In the genomic region with DNA sequence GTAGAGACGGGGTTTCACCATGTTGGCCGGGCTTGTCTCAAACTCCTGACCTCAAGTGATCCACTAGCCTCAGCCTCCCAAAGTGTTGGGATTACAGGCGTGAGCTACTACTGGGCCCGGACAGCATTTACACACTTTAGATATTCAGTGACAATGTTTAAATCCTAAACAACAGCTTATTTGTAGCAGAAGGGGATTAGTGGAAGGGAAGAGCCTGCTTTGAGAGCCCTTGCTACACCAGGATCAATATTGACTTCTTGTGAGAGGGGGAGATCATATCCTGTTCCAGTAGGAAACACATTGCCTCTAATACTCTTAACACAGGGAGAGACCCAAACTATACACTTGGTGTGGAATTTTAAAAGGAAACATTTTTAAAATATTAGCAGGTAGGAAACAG, we compare ENCODE assay signal across 24 cellular contexts.
"Had no signal": no experiment of that assay in that cellular context is flagged by ENCODE, and none has a peak within 500 bp of the region (broad histone marks: within the 10 kb centered on the region; RNA-seq: fewer than 3 reads in every experiment).

No MANE protein-coding gene starts in this region.

- H3K4me1 ChIP-seq: Peyer's patch had no signal

- FAIRE-seq: astrocyte had no signal

- DNase-seq: activated CD4-positive, alpha-beta memory T cell treated with anti-CD3 and anti-CD28 coated beads for 36 hours; activated CD4-positive, alpha-beta T cell treated with anti-CD3 and anti-CD28 coated beads, Interleukin-2, amount 10 ng/mL, durations not matched to agents 7 days and 5 days; activated CD4-positive, CD25-positive, alpha-beta regulatory T cell; activated CD8-positive, alpha-beta memory T cell treated with anti-CD3 and anti-CD28 coated beads for 24 hours; activated effector memory CD4-positive, alpha-beta T cell treated with anti-CD3 and anti-CD28 coated beads, Interleukin-2, amount 50 U/mL, for 16 hours; activated naive CD4-positive, alpha-beta T cell treated with Interleukin-2 at 50 U/mL for 16 hours; activated T-cell treated with anti-CD3 and anti-CD28 coated beads, Interleukin-2, amount 50 U/mL, for 4 hours; amygdala; MG63; MV-4-11; NCI-H1105; NCI-H1436; NCI-H1694 treated with DMSO at 0.1 percent for 48 hours; NCI-H2081 treated with DMSO at 0.1 percent for 48 hours; NCI-H526 treated with DMSO at 0.1 percent for 48 hours; Peyer's patch; SHP77; T-helper 17 cell; T-helper 9 cell had no signal

- H3K36me3 Mint-ChIP-seq: activated CD4-positive, alpha-beta memory T cell treated with anti-CD3 and anti-CD28 coated beads for 36 hours; activated naive CD8-positive, alpha-beta T cell; brain had no signal

- H3K36me3 ChIP-seq: MG63 had no signal

- H3K9me3 Mint-ChIP-seq: activated CD4-positive, alpha-beta memory T cell treated with anti-CD3 and anti-CD28 coated beads for 36 hours; activated CD4-positive, alpha-beta T cell treated with anti-CD3 and anti-CD28 coated beads, Interleukin-2, amount 10 ng/mL, durations not matched to agents 7 days and 5 days; activated T-cell treated with anti-CD3 and anti-CD28 coated beads, Interleukin-2, amount 50 U/mL, for 4 hours; brain; central memory CD8-positive, alpha-beta T cell had no signal

- H3K27me3 Mint-ChIP-seq: activated CD4-positive, alpha-beta memory T cell treated with anti-CD3 and anti-CD28 coated beads for 36 hours; activated CD4-positive, alpha-beta T cell treated with anti-CD3 and anti-CD28 coated beads, Interleukin-2, amount 10 ng/mL, durations not matched to agents 7 days and 5 days; activated naive CD8-positive, alpha-beta T cell; brain; central memory CD8-positive, alpha-beta T cell; T-helper 17 cell had no signal

- H3K27me3 ChIP-seq: MG63, Peyer's patch had no signal

- H3K9me3 ChIP-seq: MG63, Peyer's patch had no signal

- H3K27ac Mint-ChIP-seq: activated CD4-positive, alpha-beta memory T cell treated with anti-CD3 and anti-CD28 coated beads for 36 hours; activated CD4-positive, alpha-beta T cell treated with anti-CD3 and anti-CD28 coated beads, Interleukin-2, amount 10 ng/mL, durations not matched to agents 7 days and 5 days; activated naive CD8-positive, alpha-beta T cell; brain; T-helper 17 cell had no signal

- H3K4me3 Mint-ChIP-seq: activated CD4-positive, alpha-beta memory T cell treated with anti-CD3 and anti-CD28 coated beads for 36 hours; activated CD4-positive, alpha-beta T cell treated with anti-CD3 and anti-CD28 coated beads, Interleukin-2, amount 10 ng/mL, durations not matched to agents 7 days and 5 days; activated naive CD8-positive, alpha-beta T cell; activated T-cell treated with anti-CD3 and anti-CD28 coated beads, Interleukin-2, amount 50 U/mL, for 4 hours; brain; central memory CD8-positive, alpha-beta T cell; T-helper 17 cell had no signal

- H3K4me3 ChIP-seq: MG63, Peyer's patch had no signal

- H3K27ac ChIP-seq: Peyer's patch, RWPE1 had no signal
